In genomic region chr12:13179159-13180074, GRCh38 we compare ENCODE assay signal across 7 cellular contexts. TPM values are rescaled to one million over a fixed set of nuclear protein-coding genes. Genes with fewer than 3 reads are reported as not detected.
A peak's percentile ranks its signal among the peaks of the same experiment; 100 is the strongest.
DNase-seq lines count a peak whose midpoint lies in the region; ATAC-seq and TF ChIP-seq lines count a peak whose summit lies in the region.

No MANE protein-coding gene starts in this region.

- no peaks in the 10 kb centered on the region for H3K79me2 ChIP-seq in Karpas-422 (ENCODE audit: low read length)

- DNase-seq in Karpas-422 (peak; percentile 71), dermis blood vessel endothelial cell (peak; percentile 56), mucosa of descending colon (peak; percentile 70 to 72 (median 70))
- DNase-seq in activated CD4-positive, CD25-positive, alpha-beta regulatory T cell treated with anti-CD3 and anti-CD28 coated beads, Interleukin-2, amount 50 U/mL, for 72 hours, result peak; percentile 43
- peak; percentile 30 for DNase-seq in stimulated activated CD8-positive, alpha-beta memory T cell treated with anti-CD3 and anti-CD28 coated beads, Interleukin-7, amount 100 ng/mL, for 24 hours (ENCODE audit: low read depth)

- H3K27ac ChIP-seq in Karpas-422 (ENCODE audit: low read length), result peak overlapping the region; percentile 86

- H3K27me3 ChIP-seq in Karpas-422 (ENCODE audit: low read length), result no peaks in the 10 kb centered on the region

- H3K4me1 ChIP-seq in Karpas-422 (ENCODE audit: low read length) (peaks cover 47% of the 10 kb centered on the region), mucosa of descending colon (ENCODE audit: low read depth) (no peaks in the 10 kb centered on the region)

- intact Hi-C loops in mucosa of descending colon (cut with DNase I, micrococcal nuclease), result no loop called here

- TF ChIP-seq CTCF in mucosa of descending colon (IDR thresholded peaks at IDR 0.05), result no peak

- H3K4me2 ChIP-seq in Karpas-422 (ENCODE audit: low read depth, low read length, poor library complexity, severe bottlenecking), result peak overlapping the region; percentile 69

- ATAC-seq in GM19467 (IDR thresholded peaks at IDR 0.05; ENCODE audit: unreplicated experiment) (peak; percentile 43), mucosa of descending colon (peak; percentile 82), HG02870 (IDR thresholded peaks at IDR 0.05; ENCODE audit: unreplicated experiment) (no peak)

- no peak overlapping the region for H2AFZ ChIP-seq in Karpas-422 (ENCODE audit: low read length)

- H3K9me3 ChIP-seq in Karpas-422 (ENCODE audit: low read length) (no peaks in the 10 kb centered on the region), mucosa of descending colon (no peaks in the 10 kb centered on the region)

- H3K9ac ChIP-seq in Karpas-422 (ENCODE audit: low read length), result peak overlapping the region; percentile 41

- no peaks in the 10 kb centered on the region for H3K9me2 ChIP-seq in Karpas-422 (replicated peaks; ENCODE audit: insufficient read depth, low read length)

- H4K20me1 ChIP-seq in Karpas-422 (ENCODE audit: insufficient read depth, low read depth, low read length), result no peaks in the 10 kb centered on the region

- H3K4me3 ChIP-seq in Karpas-422 (ENCODE audit: low read length) (peak overlapping the region; percentile 49; the same call in 1 of the 2 replicates), mucosa of descending colon (no peak overlapping the region)

- no peaks in the 10 kb centered on the region for H3K36me3 ChIP-seq in Karpas-422 (ENCODE audit: insufficient read depth, low read length)
- H3K36me3 ChIP-seq in mucosa of descending colon (ENCODE audit: low read depth), result no peaks in the 10 kb centered on the region

RNA-seq across cellular contexts. Expression of gene EMP1, which starts 17.1 kb away (rescaled TPM):
- total RNA-seq in Karpas-422 (2014; rRNA removed; shearing (Covaris generic); ENCODE audit: low replicate concordance), result not detected in 2 replicates
- total RNA-seq in dermis blood vessel endothelial cell (318 and 336 TPM in 2 replicates), mucosa of descending colon (100 to 1,000 TPM; 245 to 680 (median 667) TPM)

Comparison
In these comparisons a context has a peak if more than half of its experiments do, and no peak if none do; other contexts are left out.
1. RNA of gene EMP1, which starts 17.1 kb away (total RNA-seq): 245 to 680 TPM in mucosa of descending colon and 318 to 336 TPM in dermis blood vessel endothelial cell; not detected in Karpas-422; every median in the first group is over 100 times any median in the second.
2. Peak in every context shown above with its lines, with median percentiles within 50 percentile points of each other: DNase-seq.